8 cellular contexts compared by ENCODE assay signal in the genomic region with DNA sequence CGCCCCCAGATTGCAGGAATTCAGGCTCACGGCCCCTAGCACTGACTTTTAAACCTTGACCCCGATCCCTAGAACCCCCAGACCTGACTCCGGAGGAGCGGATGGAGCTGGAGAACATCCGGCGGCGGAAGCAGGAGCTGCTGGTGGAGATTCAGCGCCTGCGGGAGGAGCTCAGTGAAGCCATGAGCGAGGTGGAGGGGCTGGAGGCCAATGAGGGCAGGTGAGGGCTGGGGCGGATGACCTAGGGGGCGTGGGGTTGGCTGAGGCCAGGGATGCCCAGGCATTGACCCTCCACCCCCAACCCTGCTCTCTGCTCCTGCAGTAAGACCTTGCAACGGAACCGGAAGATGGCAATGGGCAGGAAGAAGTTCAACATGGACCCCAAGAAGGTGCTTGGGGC. TPM values are rescaled to one million over a fixed set of nuclear protein-coding genes. Genes with fewer than 3 reads are reported as not detected.
DNase-seq lines count a peak whose midpoint lies in the region; ATAC-seq, FAIRE-seq and TF ChIP-seq lines count a peak whose summit lies in the region.

No MANE protein-coding gene starts in this region.

- intact Hi-C loops in HepG2 (cut with micrococcal nuclease; ENCODE audit: unreplicated experiment) = no loop called here

- no peaks in the 10 kb centered on the region for H3K9me3 Mint-ChIP-seq in activated CD4-positive, alpha-beta T cell treated with anti-CD3 and anti-CD28 coated beads, Interleukin-2, amount 10 ng/mL, durations not matched to agents 7 days and 5 days

- H3K4me2 ChIP-seq in HepG2 (ENCODE audit: low read depth, low read length) = peak overlapping the region; percentile 79

- H3K4me1 Mint-ChIP-seq in activated CD4-positive, alpha-beta T cell treated with anti-CD3 and anti-CD28 coated beads, Interleukin-2, amount 10 ng/mL, durations not matched to agents 7 days and 5 days = peaks cover 26% of the 10 kb centered on the region

- ATAC-seq in HepG2 = no peak
- ATAC-seq in HG03439 (IDR thresholded peaks at IDR 0.05; ENCODE audit: unreplicated experiment) = no peak

- TF ChIP-seq POLR2A in HepG2 (IDR thresholded peaks at IDR 0.05; ENCODE audit: insufficient read depth in 1 of 2, low read depth in 2 of 2, low read length in 2 of 2) = no peak

- H3K27ac ChIP-seq in angular gyrus (ENCODE audit: low read depth, low read length) (peak overlapping the region; percentile 65), HepG2 (ENCODE audit: extremely low read length, insufficient read depth, low read length) (peak overlapping the region; percentile 91), thymus (ENCODE audit: low read depth) (no peak overlapping the region)

- no peak for TF ChIP-seq RAD21 in HepG2 (CRISPR knock-in tag; IDR thresholded peaks at IDR 0.05)

- H3K9me3 ChIP-seq in HepG2 (ENCODE audit: low read length) (no peaks in the 10 kb centered on the region), thymus (ENCODE audit: control insufficient read depth) (no peaks in the 10 kb centered on the region)

- H3K27me3 Mint-ChIP-seq in activated CD4-positive, alpha-beta T cell treated with anti-CD3 and anti-CD28 coated beads, Interleukin-2, amount 10 ng/mL, durations not matched to agents 7 days and 5 days = no peaks in the 10 kb centered on the region

- peak overlapping the region; percentile 83 for H3K4me3 Mint-ChIP-seq in activated CD4-positive, alpha-beta T cell treated with anti-CD3 and anti-CD28 coated beads, Interleukin-2, amount 10 ng/mL, durations not matched to agents 7 days and 5 days

- H3K27me3 ChIP-seq in HepG2 (ENCODE audit: control insufficient read depth in 1 of 2, insufficient read depth in 2 of 2, low read length in 2 of 2) = no peaks in the 10 kb centered on the region; a peak in 1 of 5 replicates
- H3K27me3 ChIP-seq in thymus (ENCODE audit: control insufficient read depth, insufficient read depth) = no peaks in the 10 kb centered on the region

- in situ Hi-C loops in HepG2 (cut with HindIII; ENCODE audit: extremely low pct_ligation_motif_present, low pct_unique_long_range_greater_than_20kb) = no loop called here

- peak overlapping the region; percentile 94; the same call in 1 of the 2 replicates for H3K9ac ChIP-seq in HepG2 (ENCODE audit: insufficient read depth, low read depth, low read length)

- H3K4me1 ChIP-seq in HepG2 (ENCODE audit: insufficient read depth, low read length) (peaks cover 17% of the 10 kb centered on the region), thymus (ENCODE audit: control insufficient read depth, insufficient read depth, low read length) (peaks cover 30% of the 10 kb centered on the region)

- H4K20me1 ChIP-seq in HepG2 (ENCODE audit: insufficient read depth, low read length) = no peaks in the 10 kb centered on the region; the same call in 1 of the 2 replicates

- peaks cover 5% of the 10 kb centered on the region for H3K79me2 ChIP-seq in HepG2 (ENCODE audit: insufficient read depth, low read length)

- H3K36me3 ChIP-seq in HepG2 (replicated peaks in 1 of 2; ENCODE audit: control insufficient read depth in 1 of 2, insufficient read depth in 2 of 2, low read length in 2 of 2) (peaks cover 22 to 45% of the 10 kb centered on the region in 2 experiments; a peak in 4 of 5 replicates), thymus (ENCODE audit: control insufficient read depth, insufficient read depth) (peaks cover 51% of the 10 kb centered on the region)

- no peak overlapping the region for H2AFZ ChIP-seq in HepG2 (ENCODE audit: low read length)

- peaks cover 20% of the 10 kb centered on the region for H3K36me3 Mint-ChIP-seq in activated CD4-positive, alpha-beta T cell treated with anti-CD3 and anti-CD28 coated beads, Interleukin-2, amount 10 ng/mL, durations not matched to agents 7 days and 5 days (ENCODE audit: low read depth)

- no peak for FAIRE-seq in HepG2 (lab: Jason Lieb, UNC)

- peak overlapping the region; percentile 76 to 97 (median 82) for H3K4me3 ChIP-seq in HepG2 (replicated peaks in 1 of 3; ENCODE audit: insufficient read depth in 1 of 3, low read depth in 2 of 3, low read length in 3 of 3)
- H3K4me3 ChIP-seq in thymus (ENCODE audit: low read length) = peak overlapping the region; percentile 88

- no TSS peak for BruUV-seq in HepG2 (replicated peaks; lab: Mats Ljungman, UMichigan)

- TF ChIP-seq CTCF in HepG2 (CRISPR knock-in tag; IDR thresholded peaks at IDR 0.05) = no peak

- no peak for DNase-seq in activated CD4-positive, alpha-beta T cell treated with anti-CD3 and anti-CD28 coated beads, Interleukin-2, amount 10 ng/mL, durations not matched to agents 7 days and 5 days
- no peak for DNase-seq in activated CD4-positive, alpha-beta T cell treated with anti-CD3 and anti-CD28 coated beads for 4 hours
- DNase-seq in HepG2 (ENCODE audit: low spot score) = no peak
- no peak for DNase-seq in effector CD4-positive, alpha-beta T cell
- no peak for DNase-seq in AG08395 (ENCODE audit: low spot score)

- no peak overlapping the region for H3K27ac Mint-ChIP-seq in activated CD4-positive, alpha-beta T cell treated with anti-CD3 and anti-CD28 coated beads, Interleukin-2, amount 10 ng/mL, durations not matched to agents 7 days and 5 days

- TF ChIP-seq EP300 in HepG2 (IDR thresholded peaks at IDR 0.05; ENCODE audit: low read depth in 2 of 2, low read length in 2 of 2) (no peak), HepG2 (CRISPR knock-in tag; IDR thresholded peaks at IDR 0.05; ENCODE audit: borderline replicate concordance) (no peak)

- 83% methylated on average over 13 of the region's 15 CpGs for WGBS in HepG2 (ENCODE audit: low lambda C conversion rate)
- WGBS in thymus = 93% methylated on average over 15 of the region's 15 CpGs

- POLR2A ChIA-PET in activated CD4-positive, alpha-beta T cell treated with anti-CD3 and anti-CD28 coated beads, Interleukin-2, amount 10 ng/mL, durations not matched to agents 7 days and 5 days (lab: Charles Lee) = interaction anchor here (0.6 to 1.1 kb wide), 2 partner anchors 10 to 17 kb away, joined by 4 to 6 read pairs; no protein-coding TSS in a partner anchor
- POLR2A ChIA-PET in HepG2 (lab: Yijun Ruan, JAX) = interaction anchor here (0.7 to 1.5 kb wide), 3 partner anchors 17 to 107 kb away, joined by 3 to 7 read pairs (median 3); no protein-coding TSS in a partner anchor

- CTCF ChIA-PET in activated CD4-positive, alpha-beta T cell treated with anti-CD3 and anti-CD28 coated beads, Interleukin-2, amount 10 ng/mL, durations not matched to agents 7 days and 5 days (lab: Charles Lee) = interaction anchor here (0.8 to 2.1 kb wide), 3 partner anchors 9 to 20 kb away, joined by 3 to 6 read pairs (median 5); no protein-coding TSS in a partner anchor
- CTCF ChIA-PET in HepG2 (lab: Yijun Ruan, JAX; ENCODE audit: low intra/inter-chr PET ratio, low total read pairs) = no interaction called here

RNA-seq across cellular contexts. Expression of gene CYTH2, which starts 1.1 kb away (rescaled TPM):
- total RNA-seq in activated CD4-positive, alpha-beta T cell treated with anti-CD3 and anti-CD28 coated beads, Interleukin-2, amount 10 ng/mL, durations not matched to agents 7 days and 5 days = 10 to 100 TPM; 43.2 to 50.7 TPM
- total RNA-seq in HepG2 (2016; rRNA removed; fragmentation: Illumina TruSeq; extraction: Trizol) = 9.6 and 16.5 TPM in 2 replicates
- 2.8 and 3.0 TPM in 2 replicates for total RNA-seq in HepG2 (2016; cell fraction: cytosol; rRNA removed; fragmentation: Illumina TruSeq; extraction: Trizol; ENCODE audit: low read depth)
- total RNA-seq in HepG2 (2016; cell fraction: insoluble cytoplasmic fraction; rRNA removed; fragmentation: Illumina TruSeq; extraction: Trizol) = 8.4 and 15.9 TPM in 2 replicates
- total RNA-seq in HepG2 (2016; cell fraction: membrane; rRNA removed; fragmentation: Illumina TruSeq; extraction: Trizol) = 4.9 and 7.0 TPM in 2 replicates
- 16.4 and 17.2 TPM in 2 replicates for total RNA-seq in HepG2 (2016; cell fraction: nucleus; rRNA removed; fragmentation: Illumina TruSeq; extraction: Trizol)
- polyA plus RNA-seq in HepG2 (2011; rRNA removed) (39.3 and 48.3 TPM in 2 replicates), thymus (42.4 TPM)
- polyA plus RNA-seq in HepG2 (2011; cell fraction: cytosol; rRNA removed) = 18.2 and 20.7 TPM in 2 replicates
- polyA plus RNA-seq in HepG2 (2011; cell fraction: nucleus; rRNA removed) = 185 and 188 TPM in 2 replicates
- 26.4 and 29.2 TPM in 2 replicates for polyA plus RNA-seq in HepG2 (2012)
- 3.2 and 3.5 TPM in 2 replicates for polyA plus RNA-seq in HepG2 (2016; cell fraction: cytosol; fragmentation: Illumina TruSeq; extraction: Trizol; ENCODE audit: low read depth)
- polyA plus RNA-seq in HepG2 (2016; cell fraction: insoluble cytoplasmic fraction; fragmentation: Illumina TruSeq; extraction: Trizol; ENCODE audit: low read depth) = 14.6 and 14.8 TPM in 2 replicates
- 6.2 and 6.8 TPM in 2 replicates for polyA plus RNA-seq in HepG2 (2016; cell fraction: membrane; fragmentation: Illumina TruSeq; extraction: Trizol; ENCODE audit: low read depth)
- polyA plus RNA-seq in HepG2 (2016; cell fraction: nucleus; fragmentation: Illumina TruSeq; extraction: Trizol; ENCODE audit: insufficient read depth, low read depth) = 61.4 and 71.7 TPM in 2 replicates
- 37.0 and 50.0 TPM in 2 replicates for polyA minus RNA-seq in HepG2 (2011; rRNA and poly(A)+ RNA removed; ENCODE audit: low replicate concordance)
- polyA minus RNA-seq in HepG2 (2011; cell fraction: cytosol; rRNA and poly(A)+ RNA removed) = 7.5 and 8.4 TPM in 2 replicates
- 37.6 and 43.0 TPM in 2 replicates for polyA minus RNA-seq in HepG2 (2011; cell fraction: nucleus; rRNA and poly(A)+ RNA removed)

RNA-seq across cellular contexts. Expression of gene KCNJ14, which starts 14.9 kb away (rescaled TPM):
- 1 to 10 TPM in 1 of 2 experiments, under 1 TPM in 1; 0.87 to 1.0 TPM for total RNA-seq in activated CD4-positive, alpha-beta T cell treated with anti-CD3 and anti-CD28 coated beads, Interleukin-2, amount 10 ng/mL, durations not matched to agents 7 days and 5 days
- total RNA-seq in HepG2 (2016; rRNA removed; fragmentation: Illumina TruSeq; extraction: Trizol) = 0.17 and 0.20 TPM in 2 replicates
- total RNA-seq in HepG2 (2016; cell fraction: cytosol; rRNA removed; fragmentation: Illumina TruSeq; extraction: Trizol; ENCODE audit: low read depth) = 0.09 TPM in 1 of 2 replicates, not detected in the other
- total RNA-seq in HepG2 (2016; cell fraction: insoluble cytoplasmic fraction; rRNA removed; fragmentation: Illumina TruSeq; extraction: Trizol) = 0.15 and 0.19 TPM in 2 replicates
- 0.10 and 0.15 TPM in 2 replicates for total RNA-seq in HepG2 (2016; cell fraction: membrane; rRNA removed; fragmentation: Illumina TruSeq; extraction: Trizol)
- 0.25 and 0.43 TPM in 2 replicates for total RNA-seq in HepG2 (2016; cell fraction: nucleus; rRNA removed; fragmentation: Illumina TruSeq; extraction: Trizol)
- polyA plus RNA-seq in HepG2 (2011; rRNA removed) (0.46 and 0.51 TPM in 2 replicates), thymus (0.78 TPM)
- 0.14 and 0.17 TPM in 2 replicates for polyA plus RNA-seq in HepG2 (2011; cell fraction: cytosol; rRNA removed)
- polyA plus RNA-seq in HepG2 (2011; cell fraction: nucleus; rRNA removed) = 3.1 and 3.8 TPM in 2 replicates
- 0.72 and 0.89 TPM in 2 replicates for polyA plus RNA-seq in HepG2 (2012)
- polyA plus RNA-seq in HepG2 (2016; cell fraction: cytosol; fragmentation: Illumina TruSeq; extraction: Trizol; ENCODE audit: low read depth) = 0.03 TPM in 1 of 2 replicates, not detected in the other
- 0.05 and 0.12 TPM in 2 replicates for polyA plus RNA-seq in HepG2 (2016; cell fraction: insoluble cytoplasmic fraction; fragmentation: Illumina TruSeq; extraction: Trizol; ENCODE audit: low read depth)
- polyA plus RNA-seq in HepG2 (2016; cell fraction: membrane; fragmentation: Illumina TruSeq; extraction: Trizol; ENCODE audit: low read depth) = 0.11 TPM in 1 of 2 replicates, not detected in the other
- polyA plus RNA-seq in HepG2 (2016; cell fraction: nucleus; fragmentation: Illumina TruSeq; extraction: Trizol; ENCODE audit: insufficient read depth, low read depth) = 0.65 and 0.97 TPM in 2 replicates
- polyA minus RNA-seq in HepG2 (2011; rRNA and poly(A)+ RNA removed; ENCODE audit: low replicate concordance) = 3.6 TPM in 2 replicates
- 0.20 and 0.35 TPM in 2 replicates for polyA minus RNA-seq in HepG2 (2011; cell fraction: cytosol; rRNA and poly(A)+ RNA removed)
- 2.0 and 2.4 TPM in 2 replicates for polyA minus RNA-seq in HepG2 (2011; cell fraction: nucleus; rRNA and poly(A)+ RNA removed)

RNA-seq across cellular contexts. Expression of gene GRWD1, which starts 24.5 kb away (rescaled TPM):
- 10 to 100 TPM; 31.0 to 35.2 TPM for total RNA-seq in activated CD4-positive, alpha-beta T cell treated with anti-CD3 and anti-CD28 coated beads, Interleukin-2, amount 10 ng/mL, durations not matched to agents 7 days and 5 days
- total RNA-seq in HepG2 (2016; rRNA removed; fragmentation: Illumina TruSeq; extraction: Trizol) = 46.6 and 52.3 TPM in 2 replicates
- 5.2 and 5.4 TPM in 2 replicates for total RNA-seq in HepG2 (2016; cell fraction: cytosol; rRNA removed; fragmentation: Illumina TruSeq; extraction: Trizol; ENCODE audit: low read depth)
- 41.4 and 47.5 TPM in 2 replicates for total RNA-seq in HepG2 (2016; cell fraction: insoluble cytoplasmic fraction; rRNA removed; fragmentation: Illumina TruSeq; extraction: Trizol)
- 11.1 and 15.5 TPM in 2 replicates for total RNA-seq in HepG2 (2016; cell fraction: membrane; rRNA removed; fragmentation: Illumina TruSeq; extraction: Trizol)
- total RNA-seq in HepG2 (2016; cell fraction: nucleus; rRNA removed; fragmentation: Illumina TruSeq; extraction: Trizol) = 19.7 and 21.0 TPM in 2 replicates
- polyA plus RNA-seq in HepG2 (2011; rRNA removed) (10.8 and 13.4 TPM in 2 replicates), thymus (8.4 TPM)
- polyA plus RNA-seq in HepG2 (2011; cell fraction: cytosol; rRNA removed) = 10.4 and 13.0 TPM in 2 replicates
- polyA plus RNA-seq in HepG2 (2011; cell fraction: nucleus; rRNA removed) = 13.4 and 14.2 TPM in 2 replicates
- polyA plus RNA-seq in HepG2 (2012) = 13.3 and 14.3 TPM in 2 replicates
- polyA plus RNA-seq in HepG2 (2016; cell fraction: cytosol; fragmentation: Illumina TruSeq; extraction: Trizol; ENCODE audit: low read depth) = 4.1 and 4.4 TPM in 2 replicates
- 36.7 and 46.2 TPM in 2 replicates for polyA plus RNA-seq in HepG2 (2016; cell fraction: insoluble cytoplasmic fraction; fragmentation: Illumina TruSeq; extraction: Trizol; ENCODE audit: low read depth)
- polyA plus RNA-seq in HepG2 (2016; cell fraction: membrane; fragmentation: Illumina TruSeq; extraction: Trizol; ENCODE audit: low read depth) = 5.9 and 7.9 TPM in 2 replicates
- polyA plus RNA-seq in HepG2 (2016; cell fraction: nucleus; fragmentation: Illumina TruSeq; extraction: Trizol; ENCODE audit: insufficient read depth, low read depth) = 23.1 and 26.5 TPM in 2 replicates
- polyA minus RNA-seq in HepG2 (2011; rRNA and poly(A)+ RNA removed; ENCODE audit: low replicate concordance) = 25.6 and 30.2 TPM in 2 replicates
- polyA minus RNA-seq in HepG2 (2011; cell fraction: cytosol; rRNA and poly(A)+ RNA removed) = 12.1 and 17.9 TPM in 2 replicates
- 13.7 and 20.3 TPM in 2 replicates for polyA minus RNA-seq in HepG2 (2011; cell fraction: nucleus; rRNA and poly(A)+ RNA removed)

RNA-seq across cellular contexts. Expression of gene LMTK3, which starts 41.4 kb away (rescaled TPM):
- total RNA-seq in activated CD4-positive, alpha-beta T cell treated with anti-CD3 and anti-CD28 coated beads, Interleukin-2, amount 10 ng/mL, durations not matched to agents 7 days and 5 days = 1 to 10 TPM; 3.7 to 5.1 TPM
- 0.22 and 0.29 TPM in 2 replicates for total RNA-seq in HepG2 (2016; rRNA removed; fragmentation: Illumina TruSeq; extraction: Trizol)
- total RNA-seq in HepG2 (2016; cell fraction: cytosol; rRNA removed; fragmentation: Illumina TruSeq; extraction: Trizol; ENCODE audit: low read depth) = 0.10 and 0.18 TPM in 2 replicates
- 0.27 and 0.45 TPM in 2 replicates for total RNA-seq in HepG2 (2016; cell fraction: insoluble cytoplasmic fraction; rRNA removed; fragmentation: Illumina TruSeq; extraction: Trizol)
- 0.09 and 0.21 TPM in 2 replicates for total RNA-seq in HepG2 (2016; cell fraction: membrane; rRNA removed; fragmentation: Illumina TruSeq; extraction: Trizol)
- total RNA-seq in HepG2 (2016; cell fraction: nucleus; rRNA removed; fragmentation: Illumina TruSeq; extraction: Trizol) = 0.38 and 0.47 TPM in 2 replicates
- polyA plus RNA-seq in HepG2 (2011; rRNA removed) = 0.18 and 0.30 TPM in 2 replicates
- polyA plus RNA-seq in HepG2 (2011; cell fraction: cytosol; rRNA removed) = 0.10 and 0.19 TPM in 2 replicates
- polyA plus RNA-seq in HepG2 (2011; cell fraction: nucleus; rRNA removed) = 1.7 and 2.2 TPM in 2 replicates
- 1.6 and 2.0 TPM in 2 replicates for polyA plus RNA-seq in HepG2 (2012)
- 0.05 and 0.07 TPM in 2 replicates for polyA plus RNA-seq in HepG2 (2016; cell fraction: cytosol; fragmentation: Illumina TruSeq; extraction: Trizol; ENCODE audit: low read depth)
- 0.45 and 0.47 TPM in 2 replicates for polyA plus RNA-seq in HepG2 (2016; cell fraction: insoluble cytoplasmic fraction; fragmentation: Illumina TruSeq; extraction: Trizol; ENCODE audit: low read depth)
- 0.09 and 0.14 TPM in 2 replicates for polyA plus RNA-seq in HepG2 (2016; cell fraction: membrane; fragmentation: Illumina TruSeq; extraction: Trizol; ENCODE audit: low read depth)
- 1.5 and 1.6 TPM in 2 replicates for polyA plus RNA-seq in HepG2 (2016; cell fraction: nucleus; fragmentation: Illumina TruSeq; extraction: Trizol; ENCODE audit: insufficient read depth, low read depth)
- 0.16 and 0.23 TPM in 2 replicates for polyA minus RNA-seq in HepG2 (2011; rRNA and poly(A)+ RNA removed; ENCODE audit: low replicate concordance)
- polyA minus RNA-seq in HepG2 (2011; cell fraction: cytosol; rRNA and poly(A)+ RNA removed) = 0.18 and 0.69 TPM in 2 replicates
- polyA minus RNA-seq in HepG2 (2011; cell fraction: nucleus; rRNA and poly(A)+ RNA removed) = 0.25 and 0.39 TPM in 2 replicates
- 1.5 TPM for polyA plus RNA-seq in thymus
